In genomic region chr12:39074063-39074462, GRCh38 we compare ENCODE assay signal across 33 cellular contexts.
"Had no signal": no experiment of that assay in that cellular context is flagged by ENCODE, and none has a peak within 500 bp of the region (broad histone marks: within the 10 kb centered on the region; RNA-seq: fewer than 3 reads in every experiment).

No MANE protein-coding gene starts in this region.

- H3K4me3 ChIP-seq: dorsolateral prefrontal cortex, esophagus muscularis mucosa, heart right ventricle, lower lobe of right lung, right lobe of liver, smooth muscle cell, suprapubic skin, transverse colon, upper lobe of right lung, uterus had no signal

- H3K9me3 Mint-ChIP-seq: neural crest cell; stimulated activated naive CD8-positive, alpha-beta T cell treated with anti-CD3 and anti-CD28 coated beads, Interleukin-15, amount 100 ng/mL, for 72 hours had no signal

- DNase-seq: dorsolateral prefrontal cortex; effector CD4-positive, alpha-beta T cell; foreskin keratinocyte; glutamatergic neuron; heart right ventricle; hippocampal formation; immature natural killer cell; islet precursor cell; kidney glomerular epithelial cell; left ventricle myocardium superior; lower lobe of right lung; naive B cell; right lobe of liver; stimulated activated CD4-positive, alpha-beta T cell treated with anti-CD3 and anti-CD28 coated beads, Interleukin-12 subunit alpha, Interleukin-12 subunit beta, amount 100 ng/mL, for 4 hours; stimulated activated CD4-positive, alpha-beta T cell treated with anti-CD3 and anti-CD28 coated beads, Interleukin-1b, Interleukin-23, amount 100 ng/mL, for 48 hours; stimulated activated CD4-positive, alpha-beta T cell treated with anti-CD3 and anti-CD28 coated beads, Interleukin-4, amount 100 ng/mL, for 1 hour; stimulated activated CD8-positive, alpha-beta memory T cell treated with anti-CD3 and anti-CD28 coated beads, Interleukin-4, amount 100 ng/mL, for 48 hours; stimulated activated naive CD4-positive, alpha-beta T cell; stimulated activated naive CD8-positive, alpha-beta T cell treated with anti-CD3 and anti-CD28 coated beads, Interleukin-15, amount 100 ng/mL, for 72 hours; transverse colon; upper lobe of right lung; uterus had no signal

- H3K4me1 ChIP-seq: esophagus muscularis mucosa, foreskin keratinocyte, heart right ventricle, lower lobe of right lung, parathyroid adenoma, right lobe of liver, suprapubic skin, transverse colon, upper lobe of right lung, uterus had no signal

- H3K36me3 ChIP-seq: esophagus muscularis mucosa, heart right ventricle, lower lobe of right lung, neutrophil, right lobe of liver, suprapubic skin, transverse colon, upper lobe of right lung, uterus had no signal

- H3K27me3 ChIP-seq: esophagus muscularis mucosa, foreskin keratinocyte, right lobe of liver, suprapubic skin, transverse colon, upper lobe of right lung, uterus had no signal

- H3K27ac ChIP-seq: dorsolateral prefrontal cortex, epithelial cell of prostate, esophagus muscularis mucosa, foreskin keratinocyte, heart right ventricle, lower lobe of right lung, neutrophil, parathyroid adenoma, right lobe of liver, suprapubic skin, transverse colon, upper lobe of right lung, uterus had no signal

- ATAC-seq: foreskin keratinocyte; heart right ventricle; left ventricle myocardium superior; lower lobe of right lung; natural killer cell treated with Interleukin-12 subunit alpha and Interleukin-12 subunit beta and Interleukin-15 and Interleukin-18, amount 100 ng/mL, for 72 hours; right lobe of liver; stimulated activated naive CD8-positive, alpha-beta T cell treated with anti-CD3 and anti-CD28 coated beads, Interleukin-15, amount 100 ng/mL, for 72 hours; upper lobe of right lung had no signal

- H3K9me3 ChIP-seq: esophagus muscularis mucosa, heart right ventricle, lower lobe of right lung, neutrophil, right lobe of liver, suprapubic skin, transverse colon, upper lobe of right lung, uterus had no signal

- FAIRE-seq: colon had no signal

- H3K27ac Mint-ChIP-seq: immature natural killer cell; memory B cell; naive B cell; natural killer cell treated with Interleukin-12 subunit alpha and Interleukin-12 subunit beta and Interleukin-15 and Interleukin-18, amount 100 ng/mL, for 72 hours; progenitor cell of endocrine pancreas; stimulated activated naive CD8-positive, alpha-beta T cell treated with anti-CD3 and anti-CD28 coated beads, Interleukin-15, amount 100 ng/mL, for 72 hours had no signal

- H3K4me1 Mint-ChIP-seq: immature natural killer cell; memory B cell; naive B cell; neural crest cell; stimulated activated naive CD8-positive, alpha-beta T cell treated with anti-CD3 and anti-CD28 coated beads, Interleukin-15, amount 100 ng/mL, for 72 hours had no signal

- H3K4me3 Mint-ChIP-seq: immature natural killer cell; memory B cell; naive B cell; natural killer cell treated with Interleukin-12 subunit alpha and Interleukin-12 subunit beta and Interleukin-15 and Interleukin-18, amount 100 ng/mL, for 72 hours; neural crest cell; stimulated activated naive CD8-positive, alpha-beta T cell treated with anti-CD3 and anti-CD28 coated beads, Interleukin-15, amount 100 ng/mL, for 72 hours had no signal

- H3K27me3 Mint-ChIP-seq: memory B cell; naive B cell; natural killer cell treated with Interleukin-12 subunit alpha and Interleukin-12 subunit beta and Interleukin-15 and Interleukin-18, amount 100 ng/mL, for 72 hours; progenitor cell of endocrine pancreas; stimulated activated naive CD8-positive, alpha-beta T cell treated with anti-CD3 and anti-CD28 coated beads, Interleukin-15, amount 100 ng/mL, for 72 hours had no signal

- H3K36me3 Mint-ChIP-seq: immature natural killer cell; memory B cell; naive B cell; natural killer cell treated with Interleukin-12 subunit alpha and Interleukin-12 subunit beta and Interleukin-15 and Interleukin-18, amount 100 ng/mL, for 72 hours had no signal
